ENCODE assay signal across 8 cellular contexts in the genomic region with DNA sequence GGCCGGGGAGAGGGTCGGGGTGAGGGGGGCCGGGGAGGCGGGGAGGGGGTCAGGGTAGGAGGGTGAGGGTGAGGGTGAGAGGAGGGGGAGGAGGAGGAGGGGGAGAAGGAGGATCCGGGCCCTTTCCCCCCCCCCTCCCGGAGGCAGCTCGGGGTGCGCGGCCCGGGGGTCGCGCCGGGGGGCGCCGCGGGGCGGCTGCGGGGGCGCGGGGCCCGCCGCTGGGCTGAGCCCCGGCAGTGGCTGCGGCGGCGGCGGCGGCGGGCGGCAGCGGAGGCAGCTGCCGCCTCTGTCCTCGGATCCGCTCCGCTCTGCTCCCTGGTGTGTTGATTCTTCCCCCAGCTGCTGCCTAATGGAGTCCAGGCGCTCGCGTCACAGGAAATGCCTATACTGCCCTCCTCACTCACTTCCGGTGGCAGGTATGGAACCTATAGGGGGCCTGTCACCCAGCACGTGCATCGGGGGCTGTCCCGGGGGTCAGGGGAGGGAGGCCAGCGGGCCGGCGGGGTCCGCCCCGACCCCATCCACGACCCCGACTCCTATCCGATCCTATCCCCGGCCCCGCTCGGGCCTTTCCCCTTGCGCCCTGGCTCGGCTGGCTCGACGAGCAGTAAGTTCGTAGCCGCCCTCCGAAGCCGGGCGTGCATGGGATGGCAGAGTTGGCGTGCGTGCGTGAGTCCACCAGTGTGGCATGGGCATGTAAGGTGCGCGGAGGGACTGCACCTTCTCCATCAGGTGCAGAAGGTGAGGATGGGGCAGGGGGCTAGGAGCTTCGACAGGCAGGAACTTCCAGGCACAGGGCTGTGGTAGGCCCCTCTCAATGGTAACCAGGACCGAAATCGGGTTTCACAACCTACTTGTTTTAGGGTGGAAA. TPM values are rescaled to one million over a fixed set of nuclear protein-coding genes. Genes with fewer than 3 reads are reported as not detected.
DNase-seq lines count a peak whose midpoint lies in the region; ATAC-seq and TF ChIP-seq lines count a peak whose summit lies in the region.

A gene (minus strand): TSS at position 351 of the 871 bp plus-strand sequence.

- CTCF ChIA-PET in PC-3 (lab: Charles Lee): no interaction called here

- H3K36me3 ChIP-seq in HUES64 (ENCODE audit: insufficient read depth, low read length) (peaks cover 33% of the 10 kb centered on the region), PC-3 (ENCODE audit: low read depth, low read length) (peaks cover 3% of the 10 kb centered on the region; the same call in 1 of the 2 replicates)

- H3K4me3 ChIP-seq in HUES64 (ENCODE audit: low read length) (peak within 1 kb of the TSS; percentile 82), PC-3 (ENCODE audit: low read length) (peak within 1 kb of the TSS; percentile 83), epithelial cell of proximal tubule (ENCODE audit: low read depth, low read length) (peak within 1 kb of the TSS; percentile 76)

- H4K20me1 ChIP-seq in PC-3 (ENCODE audit: low read length): peaks cover 22% of the 10 kb centered on the region

- H3K9me3 ChIP-seq in HUES64 (ENCODE audit: insufficient read depth, low read depth, low read length) (no peaks in the 10 kb centered on the region), PC-3 (ENCODE audit: low read length) (no peaks in the 10 kb centered on the region)

- peak within 1 kb of the TSS; percentile 67 for H3K9ac ChIP-seq in HUES64 (ENCODE audit: low read depth, low read length)
- peak within 1 kb of the TSS; percentile 91 for H3K9ac ChIP-seq in PC-3 (ENCODE audit: low read length)

- ATAC-seq in GM21515 (IDR thresholded peaks at IDR 0.05; ENCODE audit: unreplicated experiment) (peak; percentile 91), PC-3 (peak; percentile 76)

- H3K27me3 ChIP-seq in HUES64 (ENCODE audit: insufficient read depth, low read length): no peaks in the 10 kb centered on the region
- no peaks in the 10 kb centered on the region for H3K27me3 ChIP-seq in PC-3 (ENCODE audit: low read length)

- H3K27ac ChIP-seq in HUES64 (ENCODE audit: low read depth, low read length): peak within 1 kb of the TSS; percentile 44
- peak within 1 kb of the TSS; percentile 67 for H3K27ac ChIP-seq in PC-3 (ENCODE audit: low read length)

- peak; percentile 79 for DNase-seq in DMS153 (lab: John Stamatoyannopoulos, UW)
- DNase-seq in PC-3: peak; percentile 81
- peak; percentile 71 for DNase-seq in activated T-cell treated with anti-CD3 and anti-CD28 coated beads for 4 hours
- DNase-seq in epithelial cell of proximal tubule (ENCODE audit: low read depth): no peak
- DNase-seq in mucosa of gallbladder (ENCODE audit: low spot score): peak; percentile 81
- peak; percentile 62 to 67 for DNase-seq in stimulated activated CD8-positive, alpha-beta memory T cell treated with anti-CD3 and anti-CD28 coated beads, Interleukin-4, amount 100 ng/mL, for 4 hours (ENCODE audit: low read depth in 2 of 2, low spot score in 1 of 2)

- under 1% methylated on average over 59 of the region's 70 CpGs for WGBS in HUES64

- peaks cover 69% of the 10 kb centered on the region for H3K79me2 ChIP-seq in PC-3 (ENCODE audit: low read length)

- H2AFZ ChIP-seq in PC-3 (ENCODE audit: low read length): peak within 1 kb of the TSS; percentile 98

- TSS peak; percentile 62 for BruUV-seq in PC-3 (replicated peaks; lab: Mats Ljungman, UMichigan)

- H3F3A ChIP-seq in PC-3 (ENCODE audit: low read length, unreplicated experiment): peaks cover 17% of the 10 kb centered on the region

- no peaks in the 10 kb centered on the region for H3K9me2 ChIP-seq in PC-3 (replicated peaks; ENCODE audit: low read length)

- H3K4me1 ChIP-seq in HUES64 (ENCODE audit: insufficient read depth, low read length) (peaks cover 35% of the 10 kb centered on the region), PC-3 (ENCODE audit: insufficient read depth, low read length) (peaks cover 47% of the 10 kb centered on the region)

- intact Hi-C loops in PC-3 (cut with micrococcal nuclease): loop anchor here (1.0 to 5.0 kb wide), 3 partner anchors 20 to 203 kb away; no protein-coding TSS in a partner anchor

- 0 out of 2 replicates have a peak, but pooled peaks have one; percentile 24 for TF ChIP-seq CTCF in PC-3 (conservative IDR thresholded peaks at IDR 0.05; ENCODE audit: low read depth, low read length)
- TF ChIP-seq CTCF in epithelial cell of proximal tubule (conservative IDR thresholded peaks at IDR 0.05; ENCODE audit: low read depth, low read length): no peak

- POLR2A ChIA-PET in PC-3 (lab: Charles Lee; ENCODE audit: unreplicated experiment): no interaction called here

- H3K4me2 ChIP-seq in PC-3 (ENCODE audit: low read length): peak within 1 kb of the TSS; percentile 96

RNA-seq across cellular contexts. Expression of the gene that starts here (rescaled TPM):
- 40.9 TPM for polyA plus RNA-seq in HUES64 (2013, experiment 1 of 2)
- 37.8 TPM for polyA plus RNA-seq in HUES64 (2013, experiment 2 of 2)
- total RNA-seq in PC-3 (2014; rRNA removed): 40.7 and 45.2 TPM in 2 replicates
- total RNA-seq in epithelial cell of proximal tubule: 19.5 and 22.2 TPM in 2 replicates
- 63.8 TPM for total RNA-seq in mucosa of gallbladder
